In genomic region chr1:89762431-89762800, GRCh38 we compare ENCODE assay signal across 8 cellular contexts. TPM values are rescaled to one million over a fixed set of nuclear protein-coding genes. Genes with fewer than 3 reads are reported as not detected.
DNase-seq lines count a peak whose midpoint lies in the region; ATAC-seq and TF ChIP-seq lines count a peak whose summit lies in the region.

No MANE protein-coding gene starts in this region.

- ATAC-seq in activated naive CD8-positive, alpha-beta T cell treated with anti-CD3 and anti-CD28 coated beads, Interleukin-2, amount 10 ng/mL, durations not matched to agents 7 days and 5 days (ENCODE audit: low read depth) = no peak
- ATAC-seq in memory B cell (ENCODE audit: low read depth) (peak; percentile 16), HG02885 (IDR thresholded peaks at IDR 0.05; ENCODE audit: poor library complexity, unreplicated experiment) (no peak), GM21423 (IDR thresholded peaks at IDR 0.05; ENCODE audit: unreplicated experiment) (no peak), GM19455 (IDR thresholded peaks at IDR 0.05; ENCODE audit: unreplicated experiment) (no peak)

- H3K27me3 Mint-ChIP-seq in activated naive CD8-positive, alpha-beta T cell treated with anti-CD3 and anti-CD28 coated beads, Interleukin-2, amount 10 ng/mL, durations not matched to agents 7 days and 5 days = peaks cover 8% of the 10 kb centered on the region
- H3K27me3 Mint-ChIP-seq in memory B cell = no peaks in the 10 kb centered on the region

- DNase-seq in GM12865 (ENCODE audit: low read depth) = peak; percentile 23
- no peak for DNase-seq in activated naive CD8-positive, alpha-beta T cell treated with anti-CD3 and anti-CD28 coated beads, Interleukin-2, amount 10 ng/mL, durations not matched to agents 7 days and 5 days
- no peak for DNase-seq in memory B cell (ENCODE audit: low spot score in 2 of 2)
- no peak for DNase-seq in NCI-H187 (lab: John Stamatoyannopoulos, UW)

- H3K36me3 ChIP-seq in HUES64 (ENCODE audit: insufficient read depth, low read length) = no peaks in the 10 kb centered on the region

- H3K4me3 ChIP-seq in GM12865 (ENCODE audit: low read depth, low read length) (peak overlapping the region; percentile 23), HUES64 (ENCODE audit: low read length) (peak overlapping the region; percentile 68)

- 78% methylated on average over 13 of the region's 13 CpGs for WGBS in HUES64

- H3K4me3 Mint-ChIP-seq in activated naive CD8-positive, alpha-beta T cell treated with anti-CD3 and anti-CD28 coated beads, Interleukin-2, amount 10 ng/mL, durations not matched to agents 7 days and 5 days = peak overlapping the region; percentile 93
- peak overlapping the region; percentile 94 for H3K4me3 Mint-ChIP-seq in memory B cell

- no peak overlapping the region for H3K9ac ChIP-seq in HUES64 (ENCODE audit: low read depth, low read length)

- no peak overlapping the region for H3K27ac ChIP-seq in HUES64 (ENCODE audit: low read depth, low read length)

- no peak for TF ChIP-seq CTCF in GM12865 (IDR thresholded peaks at IDR 0.05; ENCODE audit: insufficient read depth, low read depth, low read length, missing control alignments)

- H3K27ac Mint-ChIP-seq in activated naive CD8-positive, alpha-beta T cell treated with anti-CD3 and anti-CD28 coated beads, Interleukin-2, amount 10 ng/mL, durations not matched to agents 7 days and 5 days = peak overlapping the region; percentile 86
- H3K27ac Mint-ChIP-seq in memory B cell = peak overlapping the region; percentile 62

- peaks cover 4% of the 10 kb centered on the region for H3K36me3 Mint-ChIP-seq in activated naive CD8-positive, alpha-beta T cell treated with anti-CD3 and anti-CD28 coated beads, Interleukin-2, amount 10 ng/mL, durations not matched to agents 7 days and 5 days
- no peaks in the 10 kb centered on the region for H3K36me3 Mint-ChIP-seq in memory B cell

- peaks cover 35% of the 10 kb centered on the region for H3K27me3 ChIP-seq in HUES64 (ENCODE audit: insufficient read depth, low read length)

- POLR2A ChIA-PET in activated naive CD8-positive, alpha-beta T cell treated with anti-CD3 and anti-CD28 coated beads, Interleukin-2, amount 10 ng/mL, durations not matched to agents 7 days and 5 days (lab: Charles Lee) = interaction anchor here (0.9 to 4.4 kb wide), 11 partner anchors 9 to 154 kb away, joined by 3 to 61 read pairs (median 6); partner anchors contain the start of gene LRRC8C

- H3K4me1 ChIP-seq in HUES64 (ENCODE audit: insufficient read depth, low read length) = peaks cover 9% of the 10 kb centered on the region; the same call in 1 of the 2 replicates

- peaks cover 52% of the 10 kb centered on the region for H3K4me1 Mint-ChIP-seq in activated naive CD8-positive, alpha-beta T cell treated with anti-CD3 and anti-CD28 coated beads, Interleukin-2, amount 10 ng/mL, durations not matched to agents 7 days and 5 days
- peaks cover 23% of the 10 kb centered on the region for H3K4me1 Mint-ChIP-seq in memory B cell

- H3K9me3 ChIP-seq in HUES64 (ENCODE audit: insufficient read depth, low read depth, low read length) = no peaks in the 10 kb centered on the region

- H3K9me3 Mint-ChIP-seq in activated naive CD8-positive, alpha-beta T cell treated with anti-CD3 and anti-CD28 coated beads, Interleukin-2, amount 10 ng/mL, durations not matched to agents 7 days and 5 days = no peaks in the 10 kb centered on the region
- no peaks in the 10 kb centered on the region for H3K9me3 Mint-ChIP-seq in memory B cell

RNA-seq across cellular contexts. Expression of gene LRRC8D, which starts 58.4 kb away (rescaled TPM):
- 34.0 TPM for polyA plus RNA-seq in HUES64 (2013, experiment 1 of 2)
- polyA plus RNA-seq in HUES64 (2013, experiment 2 of 2) = 34.5 TPM
- total RNA-seq in activated naive CD8-positive, alpha-beta T cell treated with anti-CD3 and anti-CD28 coated beads, Interleukin-2, amount 10 ng/mL, durations not matched to agents 7 days and 5 days = 10 to 100 TPM; 25.1 to 26.0 TPM
